8 cellular contexts compared by ENCODE assay signal in genomic region chr1:26284597-26285351, GRCh38. TPM values are rescaled to one million over a fixed set of nuclear protein-coding genes. Genes with fewer than 3 reads are reported as not detected.
DNase-seq lines count a peak whose midpoint lies in the region; ATAC-seq and TF ChIP-seq lines count a peak whose summit lies in the region.

No MANE protein-coding gene starts in this region.

- intact Hi-C loops in OCI-LY7 (cut with micrococcal nuclease; ENCODE audit: unreplicated experiment), result loop anchor here (1.0 to 5.0 kb wide), 4 partner anchors 37 to 188 kb away; partner anchors contain the start of gene HMGN2

- no peak overlapping the region for H3K4me3 ChIP-seq in BLaER1
- H3K4me3 ChIP-seq in OCI-LY7 (ENCODE audit: low read depth, low read length, poor library complexity, severe bottlenecking), result no peak overlapping the region
- no peak overlapping the region for H3K4me3 ChIP-seq in neural progenitor cell

- no peak overlapping the region for H2AFZ ChIP-seq in OCI-LY7 (ENCODE audit: low read length)
- H2AFZ ChIP-seq in neural progenitor cell (replicated peaks), result no peak overlapping the region

- H3K36me3 ChIP-seq in BLaER1 (peaks cover 32% of the 10 kb centered on the region), OCI-LY7 (ENCODE audit: insufficient read depth, low read length) (peaks cover 27% of the 10 kb centered on the region; the same call in 1 of the 2 replicates), neural progenitor cell (no peaks in the 10 kb centered on the region)

- H3K4me3 Mint-ChIP-seq in neural progenitor cell, result peak overlapping the region; percentile 59
- peak overlapping the region; percentile 71 to 75 for H3K4me3 Mint-ChIP-seq in stimulated activated naive CD8-positive, alpha-beta T cell treated with anti-CD3 and anti-CD28 coated beads, Interleukin-15, amount 100 ng/mL, for 72 hours

- POLR2A ChIA-PET in OCI-LY7 (lab: Charles Lee), result interaction anchor here (1.1 to 11.0 kb wide), 3 partner anchors 20 to 34 kb away, joined by 4 to 273 read pairs (median 7); partner anchors contain the start of gene CD52

- no peaks in the 10 kb centered on the region for H3K9me3 Mint-ChIP-seq in neural progenitor cell
- no peaks in the 10 kb centered on the region for H3K9me3 Mint-ChIP-seq in stimulated activated naive CD8-positive, alpha-beta T cell treated with anti-CD3 and anti-CD28 coated beads, Interleukin-15, amount 100 ng/mL, for 72 hours

- H3K27ac Mint-ChIP-seq in neural progenitor cell, result peak overlapping the region; percentile 84
- peak overlapping the region; percentile 96 to 98 for H3K27ac Mint-ChIP-seq in stimulated activated naive CD8-positive, alpha-beta T cell treated with anti-CD3 and anti-CD28 coated beads, Interleukin-15, amount 100 ng/mL, for 72 hours

- peaks cover 28% of the 10 kb centered on the region for H3F3A ChIP-seq in neural progenitor cell (ENCODE audit: low read depth)

- H3K27me3 ChIP-seq in BLaER1 (no peaks in the 10 kb centered on the region), neural progenitor cell (no peaks in the 10 kb centered on the region)

- H3K4me2 ChIP-seq in BLaER1, result peak overlapping the region; percentile 96
- peak overlapping the region; percentile 81 for H3K4me2 ChIP-seq in OCI-LY7 (ENCODE audit: low read length)
- H3K4me2 ChIP-seq in neural progenitor cell, result no peak overlapping the region

- H3K79me2 ChIP-seq in OCI-LY7 (ENCODE audit: insufficient read depth, low read depth, low read length), result no peaks in the 10 kb centered on the region
- peaks cover 23% of the 10 kb centered on the region for H3K79me2 ChIP-seq in neural progenitor cell (ENCODE audit: low read depth)

- ATAC-seq in esophagus mucosa, result peak; percentile 55
- peak; percentile 79 for ATAC-seq in stimulated activated naive CD8-positive, alpha-beta T cell treated with anti-CD3 and anti-CD28 coated beads, Interleukin-15, amount 100 ng/mL, for 72 hours

- no peaks in the 10 kb centered on the region for H3K9me3 ChIP-seq in BLaER1
- H3K9me3 ChIP-seq in OCI-LY7 (ENCODE audit: low read length), result no peaks in the 10 kb centered on the region
- H3K9me3 ChIP-seq in neural progenitor cell (ENCODE audit: low read depth), result no peaks in the 10 kb centered on the region

- peak overlapping the region; percentile 98 for H3K27ac ChIP-seq in BLaER1
- peak overlapping the region; percentile 98 for H3K27ac ChIP-seq in OCI-LY7 (ENCODE audit: low read depth, low read length, poor library complexity, severe bottlenecking)
- H3K27ac ChIP-seq in neural progenitor cell, result no peak overlapping the region

- CTCF ChIA-PET in OCI-LY7 (lab: Charles Lee; ENCODE audit: unreplicated experiment), result interaction anchor here (0.5 to 2.5 kb wide), 6 partner anchors 9 to 80 kb away, joined by 3 to 37 read pairs (median 6); partner anchors contain the start of gene CD52

- TSS peak; percentile 57 for BruUV-seq in OCI-LY7 (replicated peaks; lab: Mats Ljungman, UMichigan)

- H3K4me1 Mint-ChIP-seq in neural progenitor cell, result peaks cover 63% of the 10 kb centered on the region
- peaks cover 94% of the 10 kb centered on the region for H3K4me1 Mint-ChIP-seq in stimulated activated naive CD8-positive, alpha-beta T cell treated with anti-CD3 and anti-CD28 coated beads, Interleukin-15, amount 100 ng/mL, for 72 hours

- peaks cover 3% of the 10 kb centered on the region for H3K36me3 Mint-ChIP-seq in neural progenitor cell

- no peaks in the 10 kb centered on the region for H3K9me2 ChIP-seq in OCI-LY7 (ENCODE audit: insufficient read depth, low read length)

- H3K4me1 ChIP-seq in BLaER1 (peaks cover 94% of the 10 kb centered on the region), OCI-LY7 (ENCODE audit: insufficient read depth, low read length, poor library complexity, severe bottlenecking) (peaks cover 62% of the 10 kb centered on the region), neural progenitor cell (peaks cover 31% of the 10 kb centered on the region)

- peak; percentile 82 for DNase-seq in HCEC 1CT
- peak; percentile 83 for DNase-seq in OCI-LY7 (ENCODE audit: low spot score)
- DNase-seq in activated T-cell treated with anti-CD3 and anti-CD28 coated beads for 1 hour (ENCODE audit: low read depth), result peak; percentile 93
- DNase-seq in neural progenitor cell (ENCODE audit: low spot score), result peak; percentile 87
- peak; percentile 92 to 96 for DNase-seq in stimulated activated naive CD8-positive, alpha-beta T cell treated with anti-CD3 and anti-CD28 coated beads, Interleukin-15, amount 100 ng/mL, for 72 hours
- no peak for DNase-seq in NCI-H1092 (lab: John Stamatoyannopoulos, UW)

- H4K20me1 ChIP-seq in BLaER1 (peaks cover 31% of the 10 kb centered on the region), OCI-LY7 (ENCODE audit: insufficient read depth, low read length) (no peaks in the 10 kb centered on the region), neural progenitor cell (ENCODE audit: low read depth) (peaks cover 6% of the 10 kb centered on the region)

- H3K27me3 Mint-ChIP-seq in neural progenitor cell (ENCODE audit: insufficient read depth, low read depth), result peaks cover 5% of the 10 kb centered on the region
- H3K27me3 Mint-ChIP-seq in stimulated activated naive CD8-positive, alpha-beta T cell treated with anti-CD3 and anti-CD28 coated beads, Interleukin-15, amount 100 ng/mL, for 72 hours, result no peaks in the 10 kb centered on the region

- H3K9ac ChIP-seq in BLaER1, result peak overlapping the region; percentile 88
- no peak overlapping the region for H3K9ac ChIP-seq in neural progenitor cell

- TF ChIP-seq CTCF in OCI-LY7 (conservative IDR thresholded peaks at IDR 0.05; ENCODE audit: low read length) (peak; percentile 97), neural progenitor cell (IDR thresholded peaks at IDR 0.05) (peak; percentile 95)

RNA-seq across cellular contexts. Expression of gene SH3BGRL3, which starts 4.9 kb away (rescaled TPM):
- total RNA-seq in OCI-LY7 (2014; rRNA removed; shearing (Covaris generic)), result 18.6 and 25.3 TPM in 2 replicates
- 58.6 and 60.9 TPM in 2 replicates for total RNA-seq in OCI-LY7 (2022)
- total RNA-seq in esophagus mucosa, result 242 TPM
- total RNA-seq in neural progenitor cell (ENCODE audit: low replicate concordance), result 15.6 and 41.9 TPM in 2 replicates

RNA-seq across cellular contexts. Expression of gene UBXN11, which starts 21.7 kb away (rescaled TPM):
- total RNA-seq in OCI-LY7 (2014; rRNA removed; shearing (Covaris generic)), result 74.2 and 75.8 TPM in 2 replicates
- total RNA-seq in OCI-LY7 (2022) (98.6 and 111 TPM in 2 replicates), esophagus mucosa (7.2 TPM), neural progenitor cell (ENCODE audit: low replicate concordance) (5.9 and 10.2 TPM in 2 replicates)

RNA-seq across cellular contexts. Expression of gene CD52, which starts 33.0 kb away (rescaled TPM):
- total RNA-seq in OCI-LY7 (2014; rRNA removed; shearing (Covaris generic)), result 409 and 470 TPM in 2 replicates
- total RNA-seq in OCI-LY7 (2022), result 677 and 769 TPM in 2 replicates
- 7.5 TPM for total RNA-seq in esophagus mucosa
- 2.5 and 7.3 TPM in 2 replicates for total RNA-seq in neural progenitor cell (ENCODE audit: low replicate concordance)

RNA-seq across cellular contexts. Expression of gene CEP85, which starts 50.8 kb away (rescaled TPM):
- total RNA-seq in OCI-LY7 (2014; rRNA removed; shearing (Covaris generic)), result 46.4 and 55.2 TPM in 2 replicates
- 47.1 and 53.6 TPM in 2 replicates for total RNA-seq in OCI-LY7 (2022)
- 8.7 TPM for total RNA-seq in esophagus mucosa
- total RNA-seq in neural progenitor cell (ENCODE audit: low replicate concordance), result 41.4 and 54.1 TPM in 2 replicates

Comparison
In these comparisons a context has a peak if more than half of its experiments do, and no peak if none do; other contexts are left out.
1. RNA of gene CD52, which starts 33.0 kb away (total RNA-seq): 409 to 769 TPM in OCI-LY7; 7.5 TPM in esophagus mucosa (single experiment) and 2.5 to 7.3 TPM in neural progenitor cell; every median in the first group is over 10 times any median in the second.